In genomic region chr18:73153271-73153670, GRCh38 we compare ENCODE assay signal across 30 cellular contexts.
DNase-seq lines count a peak whose midpoint lies in the region; ATAC-seq and TF ChIP-seq lines count a peak whose summit lies in the region.
"Had no signal": no experiment of that assay in that cellular context is flagged by ENCODE, and none has a peak within 500 bp of the region (broad histone marks: within the 10 kb centered on the region; RNA-seq: fewer than 3 reads in every experiment).

No MANE protein-coding gene starts in this region.

- in situ Hi-C loops in IMR-90 (cut with MboI; ENCODE audit: low sequenced_read_pairs) = no loop called here

- H3K9me1 ChIP-seq in IMR-90 (ENCODE audit: insufficient read depth, low read length) = no peaks in the 10 kb centered on the region

- ATAC-seq in IMR-90 (ENCODE audit: low read depth) (no peak; the same call in 1 of the 2 replicates), heart right ventricle (no peak)
- ATAC-seq: HCT116, heart left ventricle, pancreas had no signal

- H4K20me1 ChIP-seq in IMR-90 (ENCODE audit: insufficient read depth, low read length) = no peaks in the 10 kb centered on the region

- no peaks in the 10 kb centered on the region for H3K36me3 ChIP-seq in A673 (ENCODE audit: insufficient read depth, low read length, poor library complexity, severe bottlenecking)
- H3K36me3 ChIP-seq in IMR-90 (ENCODE audit: control insufficient read depth, insufficient read depth, low read length) = no peaks in the 10 kb centered on the region
- H3K36me3 ChIP-seq in adipocyte (ENCODE audit: control insufficient read depth, insufficient read depth, low read length, severe bottlenecking) = no peaks in the 10 kb centered on the region
- H3K36me3 ChIP-seq in heart right ventricle = no peaks in the 10 kb centered on the region
- H3K36me3 ChIP-seq: heart left ventricle, pancreas, right atrium auricular region, tibial nerve had no signal

- H3K9ac ChIP-seq in IMR-90 (ENCODE audit: low read depth, low read length) = no peak overlapping the region
- H3K9ac ChIP-seq in adipocyte (ENCODE audit: low read length) = no peak overlapping the region
- H3K9ac ChIP-seq: SK-N-SH had no signal

- no peak overlapping the region for H3K4me2 ChIP-seq in IMR-90 (ENCODE audit: low read depth, low read length)
- H3K4me2 ChIP-seq: SK-N-SH had no signal

- peak overlapping the region; percentile 65 for H3K18ac ChIP-seq in IMR-90 (ENCODE audit: low read depth, low read length)

- WGBS in IMR-90 (ENCODE audit: extremely low coverage in 2 of 2, insufficient read length in 1 of 2), 2 experiments = no CpG with 5 or more reads among the region's 2 CpGs
- 47 to 61% methylated on average over 2 of the region's 2 CpGs for WGBS in heart right ventricle, 2 donors

- H3K23ac ChIP-seq in IMR-90 (ENCODE audit: low read depth, low read length) = no peak overlapping the region

- H2BK20ac ChIP-seq in IMR-90 (ENCODE audit: low read depth, low read length) = no peak overlapping the region

- dilution Hi-C loops in IMR-90 (cut with HindIII; ENCODE audit: low sequenced_read_pairs, unreplicated experiment) = no loop called here

- H3K27ac ChIP-seq in A673 (ENCODE audit: low read depth, low read length, poor library complexity, severe bottlenecking) (no peak overlapping the region), IMR-90 (ENCODE audit: insufficient read depth, low read length) (no peak overlapping the region), heart right ventricle (no peak overlapping the region)
- H3K27ac ChIP-seq: heart left ventricle, pancreas, right atrium auricular region, tibial nerve had no signal

- H3K4me1 ChIP-seq in A673 (ENCODE audit: insufficient read depth, low read length, poor library complexity, severe bottlenecking) (no peaks in the 10 kb centered on the region), IMR-90 (ENCODE audit: control insufficient read depth, insufficient read depth, low read length) (no peaks in the 10 kb centered on the region), adipocyte (ENCODE audit: control insufficient read depth, insufficient read depth, low read length) (no peaks in the 10 kb centered on the region), heart right ventricle (no peaks in the 10 kb centered on the region)
- H3K4me1 ChIP-seq: heart left ventricle, pancreas, right atrium auricular region, tibial nerve had no signal

- no peak overlapping the region for H2AFZ ChIP-seq in IMR-90 (replicated peaks; ENCODE audit: low read length, poor library complexity)

- no peaks in the 10 kb centered on the region for H3K79me1 ChIP-seq in IMR-90 (ENCODE audit: low read depth in 1 of 2, low read length in 2 of 2)

- no peak overlapping the region for H2BK120ac ChIP-seq in IMR-90 (ENCODE audit: low read depth, low read length)

- H3K9me3 ChIP-seq in A673 (ENCODE audit: low read depth, low read length, poor library complexity, severe bottlenecking) = peaks cover 9% of the 10 kb centered on the region
- H3K9me3 ChIP-seq in IMR-90 (ENCODE audit: control insufficient read depth, insufficient read depth, low read length) = no peaks in the 10 kb centered on the region; the same call in 1 of the 2 replicates
- peaks cover 2% of the 10 kb centered on the region for H3K9me3 ChIP-seq in adipocyte (ENCODE audit: control insufficient read depth, low read length)
- peaks cover 0 to 6% (median 0%) of the 10 kb centered on the region in 11 donors for H3K9me3 ChIP-seq in heart right ventricle
- H3K9me3 ChIP-seq: pancreas, right atrium auricular region, SK-N-SH, tibial nerve had no signal

- no peak for TF ChIP-seq RAD21 in IMR-90 (IDR thresholded peaks at IDR 0.05; ENCODE audit: low read length)

- H2BK15ac ChIP-seq in IMR-90 (ENCODE audit: low read depth, low read length) = no peak overlapping the region

- H2AK9ac ChIP-seq in IMR-90 (replicated peaks; ENCODE audit: low read depth, low read length, poor library complexity) = no peak overlapping the region

- DNase-seq in A673 (ENCODE audit: low spot score) (peak; percentile 2), IMR-90 (peak; percentile 3), adipocyte (ENCODE audit: low read depth) (peak; percentile 63), fibroblast of the aortic adventitia (ENCODE audit: low read depth) (peak; percentile 9), heart right ventricle (no peak), GOT3 (lab: John Stamatoyannopoulos, UW) (no peak), COR-L47 (lab: John Stamatoyannopoulos, UW) (no peak)
- no peak for DNase-seq in activated CD4-positive, alpha-beta memory T cell treated with anti-CD3 and anti-CD28 coated beads, Interleukin-2, amount 10 ng/mL, durations not matched to agents 7 days and 5 days
- DNase-seq: activated CD4-positive, alpha-beta T cell treated with anti-CD3 and anti-CD28 coated beads, Interleukin-2, amount 50 U/mL, for 48 hours; activated CD8-positive, alpha-beta memory T cell treated with anti-CD3 and anti-CD28 coated beads, Interleukin-2, amount 50 U/mL, for 4 hours; activated naive CD4-positive, alpha-beta T cell treated with anti-CD3 and anti-CD28 coated beads, Interleukin-2, amount 10 ng/mL, durations not matched to agents 7 days and 5 days; anterior cingulate cortex; CD4-positive, alpha-beta memory T cell; DMS153; heart left ventricle; NCI-H1092 treated with DMSO at 0.1 percent for 48 hours; NCI-H187 treated with DMSO at 0.1 percent for 48 hours; NCI-H774; pancreas; RPMI8226; SK-N-SH; stimulated activated CD4-positive, alpha-beta T cell treated with anti-CD3 and anti-CD28 coated beads, Interleukin-2, amount 100 ng/mL, for 48 hours had no signal

- peaks cover 5% of the 10 kb centered on the region for H3K9me3 Mint-ChIP-seq in activated CD4-positive, alpha-beta memory T cell treated with anti-CD3 and anti-CD28 coated beads, Interleukin-2, amount 10 ng/mL, durations not matched to agents 7 days and 5 days
- H3K9me3 Mint-ChIP-seq: activated T-helper 1 cell treated with anti-CD3 and anti-CD28 coated beads, Interleukin-12 subunit alpha, Interleukin-12 subunit beta, Interleukin-2, Interleukin-4 antibody, amounts not matched to agents 30 ng/mL and 10 ng/mL and 1 ng/mL, durations not matched to agents 14 hours and 24 hours and 36 hours; nephron; T-helper 1 cell treated with Interleukin-12 subunit alpha and Interleukin-12 subunit beta and Interleukin-4 antibody, amounts not matched to agents 30 μg/mL and 1 μg/mL, for 36 hours had no signal

- no peak overlapping the region for H3K4me3 Mint-ChIP-seq in activated CD4-positive, alpha-beta memory T cell treated with anti-CD3 and anti-CD28 coated beads, Interleukin-2, amount 10 ng/mL, durations not matched to agents 7 days and 5 days
- H3K4me3 Mint-ChIP-seq: activated naive CD4-positive, alpha-beta T cell treated with anti-CD3 and anti-CD28 coated beads, Interleukin-2, amount 10 ng/mL, durations not matched to agents 7 days and 5 days; activated T-helper 1 cell treated with anti-CD3 and anti-CD28 coated beads, Interleukin-12 subunit alpha, Interleukin-12 subunit beta, Interleukin-2, Interleukin-4 antibody, amounts not matched to agents 30 ng/mL and 10 ng/mL and 1 ng/mL, durations not matched to agents 14 hours and 24 hours and 36 hours; CD4-positive, alpha-beta memory T cell; IgD-negative memory B cell; nephron; T-helper 1 cell treated with Interleukin-12 subunit alpha and Interleukin-12 subunit beta and Interleukin-4 antibody, amounts not matched to agents 30 μg/mL and 1 μg/mL, for 36 hours had no signal

- no peaks in the 10 kb centered on the region for H3K36me3 Mint-ChIP-seq in activated CD4-positive, alpha-beta memory T cell treated with anti-CD3 and anti-CD28 coated beads, Interleukin-2, amount 10 ng/mL, durations not matched to agents 7 days and 5 days (ENCODE audit: low read depth)
- H3K36me3 Mint-ChIP-seq: activated naive CD4-positive, alpha-beta T cell treated with anti-CD3 and anti-CD28 coated beads, Interleukin-2, amount 10 ng/mL, durations not matched to agents 7 days and 5 days; CD4-positive, alpha-beta memory T cell; IgD-negative memory B cell had no signal

- no peak overlapping the region for H4K91ac ChIP-seq in IMR-90 (ENCODE audit: insufficient read depth, low read depth, low read length)

- no peak for TF ChIP-seq CTCF in A673 (conservative IDR thresholded peaks at IDR 0.05; ENCODE audit: low read depth, low read length)
- no peak for TF ChIP-seq CTCF in IMR-90 (conservative IDR thresholded peaks at IDR 0.05; ENCODE audit: low read depth, low read length)
- no peak for TF ChIP-seq CTCF in fibroblast of the aortic adventitia (IDR thresholded peaks at IDR 0.05; ENCODE audit: insufficient read depth, low read length)
- no peak for TF ChIP-seq CTCF in heart right ventricle (IDR thresholded peaks at IDR 0.05)

- intact Hi-C loops in A673 (cut with micrococcal nuclease; ENCODE audit: unreplicated experiment) (no loop called here), IMR-90 (cut with micrococcal nuclease) (loop anchor here (5.0 kb wide), 1 partner anchor 534 kb away; no protein-coding TSS in a partner anchor), heart right ventricle (cut with DNase I) (no loop called here)

- no peak overlapping the region for H4K8ac ChIP-seq in IMR-90 (ENCODE audit: low read depth in 2 of 2, low read length in 2 of 2)

- no peak overlapping the region for H3K27ac Mint-ChIP-seq in activated CD4-positive, alpha-beta memory T cell treated with anti-CD3 and anti-CD28 coated beads, Interleukin-2, amount 10 ng/mL, durations not matched to agents 7 days and 5 days
- H3K27ac Mint-ChIP-seq: activated naive CD4-positive, alpha-beta T cell treated with anti-CD3 and anti-CD28 coated beads, Interleukin-2, amount 10 ng/mL, durations not matched to agents 7 days and 5 days; activated T-helper 1 cell treated with anti-CD3 and anti-CD28 coated beads, Interleukin-12 subunit alpha, Interleukin-12 subunit beta, Interleukin-2, Interleukin-4 antibody, amounts not matched to agents 30 ng/mL and 10 ng/mL and 1 ng/mL, durations not matched to agents 14 hours and 24 hours and 36 hours; CD4-positive, alpha-beta memory T cell; IgD-negative memory B cell; nephron; T-helper 1 cell treated with Interleukin-12 subunit alpha and Interleukin-12 subunit beta and Interleukin-4 antibody, amounts not matched to agents 30 μg/mL and 1 μg/mL, for 36 hours had no signal

- peak overlapping the region; percentile 26 for H2BK5ac ChIP-seq in IMR-90 (ENCODE audit: low read depth, low read length, poor library complexity, severe bottlenecking)

- BruUV-seq in A673 (replicated peaks; lab: Mats Ljungman, UMichigan) = no TSS peak
- no TSS peak for BruUV-seq in IMR-90 (replicated peaks; lab: Mats Ljungman, UMichigan)

- no peak overlapping the region for H4K5ac ChIP-seq in IMR-90 (ENCODE audit: low read depth, low read length)

- CTCF ChIA-PET in A673 (lab: Charles Lee) (no interaction called here), IMR-90 (lab: Yijun Ruan, JAX) (no interaction called here)
- CTCF ChIA-PET in activated CD4-positive, alpha-beta memory T cell treated with anti-CD3 and anti-CD28 coated beads, Interleukin-2, amount 10 ng/mL, durations not matched to agents 7 days and 5 days (lab: Charles Lee) = no interaction called here

- H3K27me3 Mint-ChIP-seq in activated CD4-positive, alpha-beta memory T cell treated with anti-CD3 and anti-CD28 coated beads, Interleukin-2, amount 10 ng/mL, durations not matched to agents 7 days and 5 days = no peaks in the 10 kb centered on the region
- H3K27me3 Mint-ChIP-seq: activated naive CD4-positive, alpha-beta T cell treated with anti-CD3 and anti-CD28 coated beads, Interleukin-2, amount 10 ng/mL, durations not matched to agents 7 days and 5 days; CD4-positive, alpha-beta memory T cell; IgD-negative memory B cell had no signal

- no peak overlapping the region for H2AK5ac ChIP-seq in IMR-90 (ENCODE audit: low read depth, low read length)

- no peak overlapping the region for H3K56ac ChIP-seq in IMR-90 (ENCODE audit: extremely low read depth, insufficient read depth, low read length)

- no peak for TF ChIP-seq POLR2A in IMR-90 (IDR thresholded peaks at IDR 0.05; ENCODE audit: low read depth, low read length)

- no peaks in the 10 kb centered on the region for H3K4me1 Mint-ChIP-seq in activated CD4-positive, alpha-beta memory T cell treated with anti-CD3 and anti-CD28 coated beads, Interleukin-2, amount 10 ng/mL, durations not matched to agents 7 days and 5 days
- H3K4me1 Mint-ChIP-seq: activated naive CD4-positive, alpha-beta T cell treated with anti-CD3 and anti-CD28 coated beads, Interleukin-2, amount 10 ng/mL, durations not matched to agents 7 days and 5 days; CD4-positive, alpha-beta memory T cell; IgD-negative memory B cell; nephron had no signal

- no peak overlapping the region for H3K14ac ChIP-seq in IMR-90 (replicated peaks; ENCODE audit: low read depth, low read length)

- POLR2A ChIA-PET in A673 (lab: Charles Lee; ENCODE audit: low non-redundant PET) = no interaction called here
- POLR2A ChIA-PET in IMR-90 (lab: Charles Lee; ENCODE audit: unreplicated experiment) = no interaction called here
- POLR2A ChIA-PET in activated CD4-positive, alpha-beta memory T cell treated with anti-CD3 and anti-CD28 coated beads, Interleukin-2, amount 10 ng/mL, durations not matched to agents 7 days and 5 days (lab: Charles Lee) = no interaction called here

- H3K27me3 ChIP-seq in A673 (replicated peaks; ENCODE audit: insufficient read depth, low read depth, low read length, poor library complexity) (no peaks in the 10 kb centered on the region), IMR-90 (ENCODE audit: control insufficient read depth, insufficient read depth, low read length) (no peaks in the 10 kb centered on the region), adipocyte (replicated peaks; ENCODE audit: control insufficient read depth, insufficient read depth, low read length) (no peaks in the 10 kb centered on the region), heart right ventricle (no peaks in the 10 kb centered on the region)
- H3K27me3 ChIP-seq: heart left ventricle, pancreas, right atrium auricular region, tibial nerve had no signal

- H3K4me3 ChIP-seq in A673 (ENCODE audit: low read depth, low read length, poor library complexity, severe bottlenecking) = no peak overlapping the region
- H3K4me3 ChIP-seq in IMR-90 (ENCODE audit: insufficient read depth, low read depth, low read length) = no peak overlapping the region
- H3K4me3 ChIP-seq in adipocyte (ENCODE audit: low read length) = no peak overlapping the region
- H3K4me3 ChIP-seq in fibroblast of the aortic adventitia (ENCODE audit: low read depth, low read length) = no peak overlapping the region
- no peak overlapping the region for H3K4me3 ChIP-seq in heart right ventricle
- H3K4me3 ChIP-seq: heart left ventricle, lung, pancreas, right atrium auricular region, tibial nerve had no signal

- H3K4ac ChIP-seq in IMR-90 (ENCODE audit: low read depth, low read length) = no peak overlapping the region

Comparison
In these comparisons a context has a peak if more than half of its experiments do, and no peak if none do; other contexts are left out.
1. DNase-seq: peak in A673 (single experiment), IMR-90 (single experiment), adipocyte (single experiment) and fibroblast of the aortic adventitia (single experiment); none in heart right ventricle (0 of 2), activated CD4-positive, alpha-beta memory T cell treated with anti-CD3 and anti-CD28 coated beads, Interleukin-2, amount 10 ng/mL, durations not matched to agents 7 days and 5 days (single experiment), GOT3 (single experiment) and COR-L47 (single experiment).